Comparison of ENCODE assay signal across 8 cellular contexts in the genomic region with DNA sequence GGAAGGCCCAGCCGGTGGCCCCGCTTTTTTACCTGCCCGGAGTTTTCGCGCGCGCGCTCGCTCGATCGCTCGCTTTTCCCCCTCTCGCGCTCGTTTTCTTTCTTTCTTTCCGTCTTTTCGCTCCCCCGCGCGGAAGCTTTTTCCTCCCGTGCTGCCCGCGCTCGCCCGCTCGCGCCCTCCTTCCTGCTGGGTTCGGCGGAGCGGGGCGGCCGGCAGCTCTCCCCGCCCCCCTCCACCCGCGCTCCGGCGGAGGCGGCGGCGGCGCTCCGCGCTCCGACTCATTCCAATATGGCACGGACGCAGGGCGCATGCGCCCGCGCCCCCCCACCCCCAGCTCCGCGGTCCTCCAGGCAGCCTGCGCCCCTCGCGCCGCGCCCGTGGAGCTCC. TPM values are rescaled to one million over a fixed set of nuclear protein-coding genes. Genes with fewer than 3 reads are reported as not detected.
DNase-seq lines count a peak whose midpoint lies in the region; ATAC-seq lines count a peak whose summit lies in the region.

A gene with protein sequence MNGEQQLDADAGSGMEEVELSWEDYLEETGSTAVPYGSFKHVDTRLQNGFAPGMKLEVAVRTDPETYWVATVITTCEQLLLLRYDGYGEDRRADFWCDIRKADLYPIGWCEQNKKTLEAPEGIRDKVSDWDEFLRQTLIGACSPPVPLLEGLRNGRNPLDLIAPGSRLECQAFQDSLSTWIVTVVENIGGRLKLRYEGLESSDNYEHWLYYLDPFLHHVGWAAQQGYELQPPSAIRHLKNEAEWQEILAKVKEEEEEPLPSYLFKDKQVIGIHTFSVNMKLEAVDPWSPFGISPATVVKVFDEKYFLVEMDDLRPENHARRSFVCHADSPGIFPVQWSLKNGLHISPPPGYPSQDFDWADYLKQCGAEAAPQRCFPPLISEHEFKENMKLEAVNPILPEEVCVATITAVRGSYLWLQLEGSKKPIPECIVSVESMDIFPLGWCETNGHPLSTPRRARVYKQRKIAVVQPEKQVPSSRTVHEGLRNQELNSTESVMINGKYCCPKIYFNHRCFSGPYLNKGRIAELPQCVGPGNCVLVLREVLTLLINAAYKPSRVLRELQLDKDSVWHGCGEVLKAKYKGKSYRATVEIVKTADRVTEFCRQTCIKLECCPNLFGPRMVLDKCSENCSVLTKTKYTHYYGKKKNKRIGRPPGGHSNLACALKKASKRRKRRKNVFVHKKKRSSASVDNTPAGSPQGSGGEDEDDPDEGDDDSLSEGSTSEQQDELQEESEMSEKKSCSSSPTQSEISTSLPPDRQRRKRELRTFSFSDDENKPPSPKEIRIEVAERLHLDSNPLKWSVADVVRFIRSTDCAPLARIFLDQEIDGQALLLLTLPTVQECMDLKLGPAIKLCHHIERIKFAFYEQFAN (minus strand): TSS at position 290 of the 387 bp plus-strand sequence. CDS start 76,945 bp downstream, outside the sequence.

- H3K27ac ChIP-seq in esophagus (ENCODE audit: low read depth in 2 of 2, low read length in 1 of 2) (peak within 1 kb of the TSS; percentile 95 to 97), muscle layer of colon (ENCODE audit: low read depth, low read length) (peak within 1 kb of the TSS; percentile 88)

- H3K27me3 ChIP-seq in esophagus (ENCODE audit: control insufficient read depth in 1 of 2, insufficient read depth in 2 of 2, low read length in 2 of 2) (no peaks in the 10 kb centered on the region), muscle layer of colon (ENCODE audit: control insufficient read depth in 1 of 2, insufficient read depth in 2 of 2, low read length in 2 of 2) (no peaks in the 10 kb centered on the region)

- peak within 1 kb of the TSS; percentile 36 for H3K9ac ChIP-seq in muscle layer of colon (ENCODE audit: low read length)

- no peaks in the 10 kb centered on the region for H3K4me1 ChIP-seq in esophagus (ENCODE audit: control insufficient read depth in 2 of 2, insufficient read depth in 2 of 2, low read length in 1 of 2)
- peaks cover 8% of the 10 kb centered on the region for H3K4me1 ChIP-seq in muscle layer of colon (ENCODE audit: insufficient read depth, low read length)

- no peaks in the 10 kb centered on the region for H3K36me3 ChIP-seq in esophagus (ENCODE audit: control insufficient read depth in 2 of 2, insufficient read depth in 2 of 2, low read length in 1 of 2)
- H3K36me3 ChIP-seq in muscle layer of colon (ENCODE audit: insufficient read depth, low read length), result no peaks in the 10 kb centered on the region

- peak within 1 kb of the TSS; percentile 83 to 98 for H3K4me3 ChIP-seq in esophagus (ENCODE audit: low read depth in 1 of 2, low read length in 2 of 2)
- peak within 1 kb of the TSS; percentile 57 to 94 for H3K4me3 ChIP-seq in muscle layer of colon (ENCODE audit: low read depth in 1 of 2, low read length in 2 of 2)

- H3K9me3 ChIP-seq in esophagus (ENCODE audit: control insufficient read depth in 2 of 2, insufficient read depth in 1 of 2, low read depth in 1 of 2, low read length in 1 of 2), result no peaks in the 10 kb centered on the region
- no peaks in the 10 kb centered on the region for H3K9me3 ChIP-seq in muscle layer of colon (ENCODE audit: low read length)

- peak; percentile 40 to 67 (median 52) for DNase-seq in activated CD4-positive, CD25-positive, alpha-beta regulatory T cell (lab: John Stamatoyannopoulos, UW)
- no peak for DNase-seq in activated CD4-positive, CD25-positive, alpha-beta regulatory T cell treated with anti-CD3 and anti-CD28 coated beads, Interleukin-2, amount 50 U/mL, for 72 hours
- peak; percentile 24 for DNase-seq in NCI-H774 (lab: John Stamatoyannopoulos, UW)
- peak; percentile 67 for DNase-seq in activated T-cell treated with anti-CD3 and anti-CD28 coated beads for 4 hours
- peak; percentile 52 for DNase-seq in stimulated activated CD8-positive, alpha-beta memory T cell treated with anti-CD3 and anti-CD28 coated beads, Interleukin-7, amount 100 ng/mL, for 1 hour (ENCODE audit: low read depth in 2 of 2)

- WGBS in esophagus, 2 donors, result 0 to 1% methylated on average over 37 to 58 of the region's 58 CpGs

- peak; percentile 52 for ATAC-seq in HG02970 (IDR thresholded peaks at IDR 0.05; ENCODE audit: low FRiP score, unreplicated experiment)

RNA-seq across cellular contexts. Expression of the gene that starts here (rescaled TPM):
- polyA plus RNA-seq in esophagus, result 1 to 10 TPM; 2.3 to 3.7 TPM
